In the genomic region with DNA sequence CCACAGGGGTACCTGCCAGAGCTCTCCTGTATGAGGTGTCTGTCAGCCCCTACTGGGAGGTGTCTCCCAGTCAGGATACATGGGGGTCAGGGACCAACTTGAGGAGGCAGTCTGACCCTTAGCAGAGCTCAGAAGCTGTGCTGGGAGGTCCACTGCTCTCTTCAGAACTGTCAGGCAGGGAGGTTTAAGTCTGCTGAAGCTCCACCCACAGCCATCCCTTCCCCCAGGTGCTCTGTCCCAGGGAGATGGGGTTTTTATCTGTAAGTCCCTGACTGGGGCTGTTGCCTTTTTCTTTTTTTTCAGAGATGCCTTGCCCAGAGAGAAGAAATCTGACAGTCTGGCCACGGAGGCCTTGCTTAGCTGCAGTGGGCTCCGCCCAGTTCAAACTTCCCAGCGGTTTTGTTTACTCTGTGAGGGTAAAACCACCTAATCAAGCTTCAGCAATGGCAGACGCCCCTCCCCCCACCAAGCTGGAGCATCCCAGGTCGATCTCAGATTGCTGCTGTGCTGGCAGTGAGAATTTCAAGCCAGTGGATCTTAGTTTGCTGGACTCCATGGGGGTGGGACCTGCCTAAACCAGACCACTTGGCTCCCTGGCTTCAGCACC, we compare ENCODE assay signal across 8 cellular contexts.
DNase-seq lines count a peak whose midpoint lies in the region; FAIRE-seq and TF ChIP-seq lines count a peak whose summit lies in the region.
"Not testable (repeated sequence)": the region's sequence is repeated elsewhere in the genome, so short reads cannot be mapped to it uniquely, and the experiment has no call there.

No MANE protein-coding gene starts in this region.

- POLR2A ChIA-PET in Caco-2 (lab: Charles Lee), result not testable (repeated sequence)

- not testable (repeated sequence) for H3K23ac ChIP-seq in H9 (ENCODE audit: insufficient read length, low read depth, low read length); mesendoderm (ENCODE audit: low read length)

- H3K79me1 ChIP-seq in H9 (ENCODE audit: insufficient read depth, low read depth, low read length, poor library complexity, severe bottlenecking); mesendoderm (ENCODE audit: low read length): not testable (repeated sequence)

- H3K27ac Mint-ChIP-seq in Caco-2 (ENCODE audit: unreplicated experiment), result not testable (repeated sequence)
- H3K27ac Mint-ChIP-seq in H9, result peak overlapping the region in 1 of 3 experiments; percentile 93; a peak in 4 of 7 replicates

- not testable (repeated sequence) for FAIRE-seq in small intestine (lab: Jason Lieb, UNC)

- H3K4me3 ChIP-seq in Caco-2 (ENCODE audit: low read depth, low read length); mesendoderm (ENCODE audit: low read length); small intestine (ENCODE audit: low read depth in 1 of 2, low read length in 2 of 2): not testable (repeated sequence)
- peak overlapping the region; percentile 28 for H3K4me3 ChIP-seq in iPS-15b (ENCODE audit: low read depth, low read length)

- H2BK12ac ChIP-seq in H9 (ENCODE audit: insufficient read length, low read depth, low read length), result not testable (repeated sequence)

- not testable (repeated sequence) for TF ChIP-seq CTCF in Caco-2 (IDR thresholded peaks at IDR 0.05; ENCODE audit: insufficient read depth in 1 of 2, low read depth in 1 of 2, low read length in 1 of 2, severe bottlenecking in 1 of 2, unreplicated experiment in 1 of 2); H9 (conservative IDR thresholded peaks at IDR 0.05)

- H3K4me1 ChIP-seq in Caco-2; H9 (ENCODE audit: insufficient read depth, low read length); iPS-15b (ENCODE audit: control insufficient read depth, insufficient read depth, low read length); mesendoderm (ENCODE audit: control insufficient read depth, low read depth, low read length); small intestine (ENCODE audit: control insufficient read depth in 2 of 2, insufficient read depth in 1 of 2, low read depth in 1 of 2, low read length in 1 of 2): not testable (repeated sequence)

- CTCF ChIA-PET in Caco-2 (lab: Charles Lee), result not testable (repeated sequence)

- intact Hi-C loops in Caco-2 (cut with micrococcal nuclease; ENCODE audit: unreplicated experiment), result not testable (repeated sequence)

- H3K18ac ChIP-seq in H9 (ENCODE audit: insufficient read length, low read depth, low read length); mesendoderm (ENCODE audit: low read length): not testable (repeated sequence)

- not testable (repeated sequence) for H3K23me2 ChIP-seq in H9 (ENCODE audit: insufficient read length, low read depth, low read length, poor library complexity, severe bottlenecking)

- H3K9ac ChIP-seq in H9 (ENCODE audit: extremely low read depth, insufficient read length, low read length); mesendoderm (ENCODE audit: low read length): not testable (repeated sequence)
- H3K9ac ChIP-seq in iPS-15b (ENCODE audit: low read depth, low read length), result peak overlapping the region; percentile 41

- not testable (repeated sequence) for H2BK15ac ChIP-seq in H9 (ENCODE audit: low read depth, low read length); mesendoderm (replicated peaks; ENCODE audit: low read depth)

- not testable (repeated sequence) for H3K36me3 ChIP-seq in Caco-2 (ENCODE audit: control insufficient read depth, insufficient read depth, low read length); iPS-15b (ENCODE audit: control insufficient read depth, insufficient read depth, low read length); mesendoderm (ENCODE audit: control insufficient read depth, insufficient read depth, low read length); small intestine (ENCODE audit: control insufficient read depth in 2 of 2, insufficient read depth in 2 of 2, low read length in 2 of 2)

- not testable (repeated sequence) for H2BK120ac ChIP-seq in H9 (ENCODE audit: low read depth, low read length, poor library complexity, severe bottlenecking); mesendoderm (ENCODE audit: low read depth, low read length)

- H3K4me3 Mint-ChIP-seq in Caco-2 (ENCODE audit: unreplicated experiment), result not testable (repeated sequence)
- H3K4me3 Mint-ChIP-seq in H9, result peak overlapping the region; percentile 53 to 74

- H3K9me3 Mint-ChIP-seq in Caco-2 (ENCODE audit: unreplicated experiment) (peaks cover 13% of the 10 kb centered on the region), H9 (peaks cover 12 to 67% of the 10 kb centered on the region in 2 experiments; a peak in 4 of 5 replicates)

- no CpG with 5 or more reads among the region's 5 CpGs for WGBS in H9 (ENCODE audit: extremely low coverage, insufficient read length, low lambda C conversion rate)
- WGBS in mesendoderm (ENCODE audit: extremely low coverage, insufficient coverage, low lambda C conversion rate), result no CpG with 5 or more reads among the region's 5 CpGs
- WGBS in small intestine, 3 donors, result 9 to 16% (median 13%) methylated on average over 5 of the region's 5 CpGs

- not testable (repeated sequence) for H3K9me3 ChIP-seq in Caco-2; H9 (ENCODE audit: control insufficient read depth, low read depth, low read length); iPS-15b (ENCODE audit: control insufficient read depth, insufficient read depth, low read length); small intestine (ENCODE audit: control insufficient read depth, low read depth)

- H3K79me2 ChIP-seq in H9 (ENCODE audit: insufficient read depth, low read length); mesendoderm (ENCODE audit: control insufficient read depth, insufficient read depth, low read length): not testable (repeated sequence)

- H2AFZ ChIP-seq in H9 (ENCODE audit: low read length), result peak overlapping the region; percentile 42

- H3K4ac ChIP-seq in H9 (ENCODE audit: low read depth, low read length); mesendoderm (ENCODE audit: low read depth, low read length): not testable (repeated sequence)

- not testable (repeated sequence) for H3K4me1 Mint-ChIP-seq in Caco-2 (ENCODE audit: low read depth, unreplicated experiment)
- peaks cover 6 to 14% of the 10 kb centered on the region in 2 experiments; a peak in 3 of 4 replicates for H3K4me1 Mint-ChIP-seq in H9

- not testable (repeated sequence) for BruUV-seq in Caco-2 (replicated peaks; lab: Mats Ljungman, UMichigan)

- H3K27me3 ChIP-seq in Caco-2 (replicated peaks; ENCODE audit: control insufficient read depth, insufficient read depth, low read length); H9 (ENCODE audit: insufficient read depth, low read length); iPS-15b (ENCODE audit: control insufficient read depth, insufficient read depth, low read length); mesendoderm (ENCODE audit: insufficient read depth, low read length, poor library complexity); small intestine (ENCODE audit: control insufficient read depth in 2 of 2, insufficient read depth in 2 of 2, low read length in 2 of 2): not testable (repeated sequence)

- H2AK5ac ChIP-seq in H9 (ENCODE audit: insufficient read length, low read length); mesendoderm (ENCODE audit: low read length): not testable (repeated sequence)

- not testable (repeated sequence) for H3T11ph ChIP-seq in H9 (ENCODE audit: low read length)

- DNase-seq in Caco-2 (peak; percentile 51 to 60), H9 (peak; percentile 65), NCI-H1436 (lab: John Stamatoyannopoulos, UW) (peak; percentile 39), NCI-H526 (lab: John Stamatoyannopoulos, UW) (peak; percentile 17 to 69), SW480 (ENCODE audit: low spot score) (peak; percentile 11), mesendoderm (peak; percentile 66), small intestine (peak; percentile 56)

- not testable (repeated sequence) for H3K27ac ChIP-seq in H9 (ENCODE audit: insufficient read length, low read depth, low read length); mesendoderm (ENCODE audit: low read depth, low read length); small intestine (ENCODE audit: low read depth in 1 of 2, low read length in 1 of 2)

- H3K36me3 Mint-ChIP-seq in Caco-2 (ENCODE audit: insufficient read depth, unreplicated experiment); H9 (ENCODE audit: insufficient read depth in 1 of 3, low read depth in 3 of 3): not testable (repeated sequence)

- peak overlapping the region; percentile 46 for H3K4me2 ChIP-seq in H9 (ENCODE audit: insufficient read depth, insufficient read length, low read length)
- not testable (repeated sequence) for H3K4me2 ChIP-seq in mesendoderm (ENCODE audit: low read length)

- H2BK20ac ChIP-seq in H9 (ENCODE audit: low read depth, low read length, poor library complexity, severe bottlenecking), result not testable (repeated sequence)

- H3K27me3 Mint-ChIP-seq in Caco-2 (ENCODE audit: insufficient read depth, unreplicated experiment); H9 (ENCODE audit: low read depth): not testable (repeated sequence)

- H4K20me1 ChIP-seq in H9 (ENCODE audit: control insufficient read depth, insufficient read depth, insufficient read length), result not testable (repeated sequence)

- not testable (repeated sequence) for H3K14ac ChIP-seq in H9 (ENCODE audit: insufficient read depth, low read length)

- not testable (repeated sequence) for H3K56ac ChIP-seq in H9 (ENCODE audit: insufficient read length, low read depth, low read length); mesendoderm (ENCODE audit: low read length)

- H2BK5ac ChIP-seq in H9 (ENCODE audit: insufficient read length, low read length); mesendoderm (ENCODE audit: low read length): not testable (repeated sequence)

- not testable (repeated sequence) for H4K8ac ChIP-seq in H9 (replicated peaks; ENCODE audit: insufficient read length, low read depth, low read length); mesendoderm (ENCODE audit: low read depth, low read length)

- not testable (repeated sequence) for H4K91ac ChIP-seq in H9 (ENCODE audit: insufficient read length, low read depth, low read length)

- H4K5ac ChIP-seq in H9 (ENCODE audit: insufficient read length, low read depth, low read length); mesendoderm (ENCODE audit: low read length): not testable (repeated sequence)

Comparison
In these comparisons a context has a peak if more than half of its experiments do, and no peak if none do; other contexts are left out.
1. DNase-seq: peak in every context shown above with its lines; median percentile 66 in mesendoderm; 65 in H9; 56 in small intestine; 56 in Caco-2; 43 in NCI-H526; 39 in NCI-H1436; 11 in SW480.